ENCODE assay signal across 1 cellular context in the genomic region with DNA sequence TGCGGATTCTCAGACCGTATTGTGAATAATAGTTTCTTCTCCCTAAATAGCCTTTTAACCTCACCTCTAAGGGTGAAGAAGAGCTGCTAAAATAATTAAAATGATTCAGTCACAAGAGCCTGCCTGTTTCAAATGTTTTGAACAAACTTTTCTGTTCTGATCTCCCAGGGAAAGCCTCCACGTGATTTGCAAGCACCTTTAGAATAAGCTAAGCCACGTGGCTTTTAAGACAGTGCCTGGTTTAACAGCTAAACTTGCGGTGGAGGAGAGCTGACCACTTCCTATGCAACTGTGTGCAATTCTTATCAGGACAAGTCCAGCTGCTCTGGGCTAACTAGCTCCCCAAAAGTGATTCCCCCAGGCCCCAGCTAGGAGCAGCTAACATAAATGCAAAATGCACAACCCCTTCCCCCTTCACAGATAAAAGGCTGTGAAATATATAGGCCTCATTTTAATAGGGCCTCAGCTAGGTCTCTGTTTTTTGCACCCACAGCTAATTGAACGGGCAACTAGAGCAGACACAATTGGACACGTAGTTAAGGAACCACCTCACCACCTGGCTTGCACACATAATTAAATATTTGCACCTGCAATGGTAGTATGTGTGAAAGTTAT.
TF ChIP-seq lines count a peak whose summit lies in the region.

No MANE protein-coding gene starts in this region.

TF ChIP-seq in GM23338, 12 proteins besides CTCF, POLR2A, EP300 and RAD21 (continued from another document):
- TF ChIP-seq, protein P1, sequence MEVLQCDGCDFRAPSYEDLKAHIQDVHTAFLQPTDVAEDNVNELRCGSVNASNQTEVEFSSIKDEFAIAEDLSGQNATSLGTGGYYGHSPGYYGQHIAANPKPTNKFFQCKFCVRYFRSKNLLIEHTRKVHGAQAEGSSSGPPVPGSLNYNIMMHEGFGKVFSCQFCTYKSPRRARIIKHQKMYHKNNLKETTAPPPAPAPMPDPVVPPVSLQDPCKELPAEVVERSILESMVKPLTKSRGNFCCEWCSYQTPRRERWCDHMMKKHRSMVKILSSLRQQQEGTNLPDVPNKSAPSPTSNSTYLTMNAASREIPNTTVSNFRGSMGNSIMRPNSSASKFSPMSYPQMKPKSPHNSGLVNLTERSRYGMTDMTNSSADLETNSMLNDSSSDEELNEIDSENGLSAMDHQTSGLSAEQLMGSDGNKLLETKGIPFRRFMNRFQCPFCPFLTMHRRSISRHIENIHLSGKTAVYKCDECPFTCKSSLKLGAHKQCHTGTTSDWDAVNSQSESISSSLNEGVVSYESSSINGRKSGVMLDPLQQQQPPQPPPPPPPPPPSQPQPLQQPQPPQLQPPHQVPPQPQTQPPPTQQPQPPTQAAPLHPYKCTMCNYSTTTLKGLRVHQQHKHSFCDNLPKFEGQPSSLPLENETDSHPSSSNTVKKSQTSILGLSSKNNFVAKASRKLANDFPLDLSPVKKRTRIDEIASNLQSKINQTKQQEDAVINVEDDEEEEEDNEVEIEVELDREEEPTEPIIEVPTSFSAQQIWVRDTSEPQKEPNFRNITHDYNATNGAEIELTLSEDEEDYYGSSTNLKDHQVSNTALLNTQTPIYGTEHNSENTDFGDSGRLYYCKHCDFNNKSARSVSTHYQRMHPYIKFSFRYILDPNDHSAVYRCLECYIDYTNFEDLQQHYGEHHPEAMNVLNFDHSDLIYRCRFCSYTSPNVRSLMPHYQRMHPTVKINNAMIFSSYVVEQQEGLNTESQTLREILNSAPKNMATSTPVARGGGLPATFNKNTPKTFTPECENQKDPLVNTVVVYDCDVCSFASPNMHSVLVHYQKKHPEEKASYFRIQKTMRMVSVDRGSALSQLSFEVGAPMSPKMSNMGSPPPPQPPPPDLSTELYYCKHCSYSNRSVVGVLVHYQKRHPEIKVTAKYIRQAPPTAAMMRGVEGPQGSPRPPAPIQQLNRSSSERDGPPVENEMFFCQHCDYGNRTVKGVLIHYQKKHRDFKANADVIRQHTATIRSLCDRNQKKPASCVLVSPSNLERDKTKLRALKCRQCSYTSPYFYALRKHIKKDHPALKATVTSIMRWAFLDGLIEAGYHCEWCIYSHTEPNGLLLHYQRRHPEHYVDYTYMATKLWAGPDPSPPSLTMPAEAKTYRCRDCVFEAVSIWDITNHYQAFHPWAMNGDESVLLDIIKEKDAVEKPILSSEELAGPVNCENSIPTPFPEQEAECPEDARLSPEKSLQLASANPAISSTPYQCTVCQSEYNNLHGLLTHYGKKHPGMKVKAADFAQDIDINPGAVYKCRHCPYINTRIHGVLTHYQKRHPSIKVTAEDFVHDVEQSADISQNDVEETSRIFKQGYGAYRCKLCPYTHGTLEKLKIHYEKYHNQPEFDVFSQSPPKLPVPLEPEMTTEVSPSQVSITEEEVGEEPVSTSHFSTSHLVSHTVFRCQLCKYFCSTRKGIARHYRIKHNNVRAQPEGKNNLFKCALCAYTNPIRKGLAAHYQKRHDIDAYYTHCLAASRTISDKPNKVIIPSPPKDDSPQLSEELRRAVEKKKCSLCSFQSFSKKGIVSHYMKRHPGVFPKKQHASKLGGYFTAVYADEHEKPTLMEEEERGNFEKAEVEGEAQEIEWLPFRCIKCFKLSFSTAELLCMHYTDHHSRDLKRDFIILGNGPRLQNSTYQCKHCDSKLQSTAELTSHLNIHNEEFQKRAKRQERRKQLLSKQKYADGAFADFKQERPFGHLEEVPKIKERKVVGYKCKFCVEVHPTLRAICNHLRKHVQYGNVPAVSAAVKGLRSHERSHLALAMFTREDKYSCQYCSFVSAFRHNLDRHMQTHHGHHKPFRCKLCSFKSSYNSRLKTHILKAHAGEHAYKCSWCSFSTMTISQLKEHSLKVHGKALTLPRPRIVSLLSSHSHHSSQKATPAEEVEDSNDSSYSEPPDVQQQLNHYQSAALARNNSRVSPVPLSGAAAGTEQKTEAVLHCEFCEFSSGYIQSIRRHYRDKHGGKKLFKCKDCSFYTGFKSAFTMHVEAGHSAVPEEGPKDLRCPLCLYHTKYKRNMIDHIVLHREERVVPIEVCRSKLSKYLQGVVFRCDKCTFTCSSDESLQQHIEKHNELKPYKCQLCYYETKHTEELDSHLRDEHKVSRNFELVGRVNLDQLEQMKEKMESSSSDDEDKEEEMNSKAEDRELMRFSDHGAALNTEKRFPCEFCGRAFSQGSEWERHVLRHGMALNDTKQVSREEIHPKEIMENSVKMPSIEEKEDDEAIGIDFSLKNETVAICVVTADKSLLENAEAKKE (CRISPR knock-in tag; IDR thresholded peaks at IDR 0.05) = no peak
- TF ChIP-seq, protein P2, sequence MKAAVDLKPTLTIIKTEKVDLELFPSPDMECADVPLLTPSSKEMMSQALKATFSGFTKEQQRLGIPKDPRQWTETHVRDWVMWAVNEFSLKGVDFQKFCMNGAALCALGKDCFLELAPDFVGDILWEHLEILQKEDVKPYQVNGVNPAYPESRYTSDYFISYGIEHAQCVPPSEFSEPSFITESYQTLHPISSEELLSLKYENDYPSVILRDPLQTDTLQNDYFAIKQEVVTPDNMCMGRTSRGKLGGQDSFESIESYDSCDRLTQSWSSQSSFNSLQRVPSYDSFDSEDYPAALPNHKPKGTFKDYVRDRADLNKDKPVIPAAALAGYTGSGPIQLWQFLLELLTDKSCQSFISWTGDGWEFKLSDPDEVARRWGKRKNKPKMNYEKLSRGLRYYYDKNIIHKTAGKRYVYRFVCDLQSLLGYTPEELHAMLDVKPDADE (IDR thresholded peaks at IDR 0.05) = no peak
- TF ChIP-seq EZH2 (IDR thresholded peaks at IDR 0.05; ENCODE audit: low read depth, unreplicated experiment) (no peak), STAT1 (IDR thresholded peaks at IDR 0.05; ENCODE audit: unreplicated experiment) (no peak)
